Comparison of ENCODE assay signal across 19 cellular contexts in the genomic region with DNA sequence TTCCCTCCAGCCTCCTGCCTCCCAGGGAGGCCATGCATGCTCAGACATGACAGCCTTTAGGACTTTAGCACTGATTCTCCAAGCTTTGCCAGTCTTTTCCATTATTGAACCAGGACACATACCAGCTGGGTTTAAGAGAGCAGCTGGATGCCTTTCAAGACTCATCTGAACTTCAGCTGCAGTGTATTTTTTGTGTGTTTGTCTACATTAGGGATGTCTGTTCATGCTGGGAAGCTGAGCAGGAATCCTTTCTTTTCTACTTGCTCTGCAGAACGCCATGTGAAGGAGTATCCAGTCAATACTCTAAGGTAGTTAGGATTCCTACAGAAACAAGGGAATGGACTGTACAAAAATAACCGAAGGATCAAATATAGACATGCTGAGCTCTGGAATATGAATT.
"Had no signal": no experiment of that assay in that cellular context is flagged by ENCODE, and none has a peak within 500 bp of the region (broad histone marks: within the 10 kb centered on the region; RNA-seq: fewer than 3 reads in every experiment).

No MANE protein-coding gene starts in this region.

- ATAC-seq: activated T-helper 17 cell treated with anti-CD3 and anti-CD28 coated beads, Interleukin-2, amount 50 U/mL, for 72 hours; foreskin keratinocyte; left lung; upper lobe of right lung; WTC11 had no signal

- H3K36me3 ChIP-seq: cardiac muscle cell, left lung, spleen, upper lobe of right lung had no signal

- H3K9me3 ChIP-seq: left lung, spleen, upper lobe of right lung had no signal

- H3K4me3 ChIP-seq: cardiac muscle cell, left lung, spleen, upper lobe of right lung had no signal

- H3K27ac ChIP-seq: cardiac muscle cell, foreskin keratinocyte, left lung had no signal

- DNase-seq: activated naive CD4-positive, alpha-beta T cell treated with Interleukin-2 at 50 U/mL for 16 hours; activated naive CD8-positive, alpha-beta T cell treated with anti-CD3 and anti-CD28 coated beads for 36 hours; activated T-cell treated with anti-CD3 and anti-CD28 coated beads, Interleukin-2, amount 50 U/mL, for 1 hour; effector CD4-positive, alpha-beta T cell; erythroblast; foreskin keratinocyte; kidney glomerular epithelial cell; left lung; nephron progenitor cell; nucleus accumbens; posterior cingulate gyrus; spleen; stimulated activated CD4-positive, alpha-beta T cell treated with anti-CD3 and anti-CD28 coated beads, Interleukin-4, amount 100 ng/mL, for 1 hour; stimulated activated naive CD4-positive, alpha-beta T cell; T-helper 9 cell; upper lobe of right lung had no signal

- H3K27me3 ChIP-seq: cardiac muscle cell, foreskin keratinocyte, left lung, spleen, upper lobe of right lung had no signal
